In genomic region chr15:22710831-22711341, GRCh38 we compare ENCODE assay signal across 1 cellular context.
TF ChIP-seq lines count a peak whose summit lies in the region.
"Not testable (repeated sequence)": the region's sequence is repeated elsewhere in the genome, so short reads cannot be mapped to it uniquely, and the experiment has no call there.

No MANE protein-coding gene starts in this region.

TF ChIP-seq in K562, 482 proteins besides CTCF, POLR2A, EP300 and RAD21 (continued from another document and continues in another):
- 0 out of 2 replicates have a peak, but pooled peaks have one; percentile 11 for TF ChIP-seq MGA (IDR thresholded peaks at IDR 0.05)
- TF ChIP-seq NFE2 (IDR thresholded peaks at IDR 0.05; ENCODE audit: low read depth) = peak; percentile 79
- TF ChIP-seq ESRRA (IDR thresholded peaks at IDR 0.05; ENCODE audit: borderline replicate concordance, low read depth) = peak; percentile 76; the same call in 1 of the 2 replicates
- TF ChIP-seq HINFP (tag; conservative IDR thresholded peaks at IDR 0.05; ENCODE audit: low read depth) = peak; percentile 81
- TF ChIP-seq KLF6 (CRISPR knock-in tag; IDR thresholded peaks at IDR 0.05; ENCODE audit: borderline replicate concordance) = peak; percentile 74; the same call in 1 of the 2 replicates
- peak; percentile 54; the same call in 1 of the 2 replicates for TF ChIP-seq MTA1 (IDR thresholded peaks at IDR 0.05; ENCODE audit: borderline replicate concordance)
- TF ChIP-seq TAF9B (IDR thresholded peaks at IDR 0.05; ENCODE audit: partially characterized antibody) = peak; percentile 51
- TF ChIP-seq ASH1L (IDR thresholded peaks at IDR 0.05; ENCODE audit: borderline replicate concordance, low read depth, partially characterized antibody) = peak; percentile 12
- TF ChIP-seq MNT (conservative IDR thresholded peaks at IDR 0.05) = peak in 1 of 2 experiments; percentile 56; a peak in 2 of 4 replicates
- TF ChIP-seq PBX2 (CRISPR knock-in tag; IDR thresholded peaks at IDR 0.05; ENCODE audit: low read depth) = not testable (repeated sequence)
- peak; percentile 76 for TF ChIP-seq PBX2 (tag; conservative IDR thresholded peaks at IDR 0.05; ENCODE audit: low read depth)
- TF ChIP-seq IRF9 (tag; IDR thresholded peaks at IDR 0.05) = peak; percentile 92
- peak; percentile 93 for TF ChIP-seq NFIC (IDR thresholded peaks at IDR 0.05)
- TF ChIP-seq CUX1 (CRISPR knock-in tag; IDR thresholded peaks at IDR 0.05) = peak; percentile 88
- peak; percentile 78 for TF ChIP-seq JUND (IDR thresholded peaks at IDR 0.05; ENCODE audit: borderline replicate concordance, low read depth, low read length)
- TF ChIP-seq JUND (tag; IDR thresholded peaks at IDR 0.05; ENCODE audit: borderline replicate concordance, low read depth, low read length) = peak; percentile 32; the same call in 1 of the 3 replicates
- peak in 2 of 3 experiments; percentile 23 to 45 for TF ChIP-seq YY1 (IDR thresholded peaks at IDR 0.05; ENCODE audit: borderline replicate concordance in 1 of 3, control insufficient read depth in 1 of 3, extremely low read depth in 1 of 3, insufficient read depth in 3 of 3, insufficient read length in 1 of 3, insufficient replicate concordance in 2 of 3, low read depth in 1 of 3, low read length in 2 of 3)
- TF ChIP-seq NFE2L1 (tag; IDR thresholded peaks at IDR 0.05; ENCODE audit: borderline replicate concordance, low read depth) = peak; percentile 52; the same call in 1 of the 2 replicates
- TF ChIP-seq RBFOX2 (IDR thresholded peaks at IDR 0.05; ENCODE audit: low read depth, low read length) = peak; percentile 61
